In the genomic region with DNA sequence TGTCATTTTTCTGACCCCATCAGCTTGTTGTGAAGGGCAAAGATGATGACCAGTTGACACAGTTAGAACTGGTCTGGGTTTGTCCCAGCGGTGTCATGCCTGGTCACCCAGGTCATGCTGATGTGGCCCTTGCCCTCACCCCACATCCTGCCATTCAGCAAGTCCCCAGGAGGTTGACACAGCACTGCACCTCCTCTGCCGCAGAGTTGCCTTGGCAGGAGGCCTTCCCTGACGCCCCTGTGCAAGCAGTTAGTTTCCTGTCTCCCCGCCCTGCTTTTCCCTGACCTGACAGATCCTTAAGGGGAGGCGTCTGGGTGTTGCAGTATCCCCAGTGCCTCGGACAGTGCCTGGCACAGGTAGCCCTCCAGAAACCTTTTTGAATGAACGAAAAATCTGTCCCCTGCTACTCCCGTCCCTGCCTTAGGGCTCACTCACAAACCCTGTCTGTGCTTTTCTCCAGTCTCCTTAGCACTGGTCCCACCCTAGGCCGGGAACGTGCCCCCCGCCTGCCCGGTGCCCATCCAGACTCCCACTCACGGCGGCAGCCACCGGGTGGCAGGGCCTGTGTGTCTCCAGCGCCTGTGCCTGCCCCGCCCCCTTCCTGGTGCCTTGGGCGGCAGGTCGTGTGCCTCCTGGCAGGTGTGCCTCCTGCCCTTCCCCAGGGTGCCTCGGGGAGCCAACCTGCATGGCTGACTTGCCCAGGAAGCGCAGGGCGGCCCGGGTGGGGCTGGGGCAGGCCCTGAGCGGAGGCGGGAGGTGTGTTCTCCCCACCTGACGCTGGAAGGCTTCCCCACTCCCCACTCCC, we compare ENCODE assay signal across 9 cellular contexts. TPM values are rescaled to one million over a fixed set of nuclear protein-coding genes. Genes with fewer than 3 reads are reported as not detected.
DNase-seq lines count a peak whose midpoint lies in the region; ATAC-seq, FAIRE-seq and TF ChIP-seq lines count a peak whose summit lies in the region.
"Had no signal": no experiment of that assay in that cellular context is flagged by ENCODE, and none has a peak within 500 bp of the region (broad histone marks: within the 10 kb centered on the region; RNA-seq: fewer than 3 reads in every experiment).

No MANE protein-coding gene starts in this region.

- no peak for FAIRE-seq in urothelium cell line (lab: Jason Lieb, UNC)

- H3K36me3 ChIP-seq in mucosa of descending colon (ENCODE audit: low read depth) = no peaks in the 10 kb centered on the region

- intact Hi-C loops in Calu3 (cut with micrococcal nuclease; ENCODE audit: unreplicated experiment) = no loop called here
- intact Hi-C loops in mucosa of descending colon (cut with DNase I, micrococcal nuclease) = no loop called here

- peak overlapping the region; percentile 27 for H3K27ac Mint-ChIP-seq in Calu3 (ENCODE audit: unreplicated experiment)
- H3K27ac Mint-ChIP-seq in activated naive CD8-positive, alpha-beta T cell treated with anti-CD3 and anti-CD28 coated beads, Interleukin-2, amount 50 U/mL, for 24 hours = no peak overlapping the region

- H3K4me1 ChIP-seq in mucosa of descending colon (ENCODE audit: low read depth) = peaks cover 11% of the 10 kb centered on the region

- peak; percentile 56 for ATAC-seq in HG03432 (IDR thresholded peaks at IDR 0.05; ENCODE audit: unreplicated experiment)
- peak; percentile 41 for ATAC-seq in activated naive CD8-positive, alpha-beta T cell treated with anti-CD3 and anti-CD28 coated beads, Interleukin-2, amount 50 U/mL, for 24 hours
- ATAC-seq in mucosa of descending colon = peak; percentile 96
- no peak for ATAC-seq in GM21367 (IDR thresholded peaks at IDR 0.05; ENCODE audit: unreplicated experiment)

- no peaks in the 10 kb centered on the region for H3K9me3 ChIP-seq in mucosa of descending colon

- H3K27me3 Mint-ChIP-seq in Calu3 (ENCODE audit: unreplicated experiment) = no peaks in the 10 kb centered on the region
- peaks cover 8% of the 10 kb centered on the region for H3K27me3 Mint-ChIP-seq in activated naive CD8-positive, alpha-beta T cell treated with anti-CD3 and anti-CD28 coated beads, Interleukin-2, amount 50 U/mL, for 24 hours

- BruUV-seq in Calu3 (replicated peaks; lab: Mats Ljungman, UMichigan) = no TSS peak

- no peaks in the 10 kb centered on the region for H3K9me3 Mint-ChIP-seq in Calu3 (ENCODE audit: low read depth, unreplicated experiment)
- H3K9me3 Mint-ChIP-seq in activated naive CD8-positive, alpha-beta T cell treated with anti-CD3 and anti-CD28 coated beads, Interleukin-2, amount 50 U/mL, for 24 hours = no peaks in the 10 kb centered on the region

- H3K4me1 Mint-ChIP-seq in Calu3 (ENCODE audit: low read depth, unreplicated experiment) = peaks cover 47% of the 10 kb centered on the region
- H3K4me1 Mint-ChIP-seq in activated naive CD8-positive, alpha-beta T cell treated with anti-CD3 and anti-CD28 coated beads, Interleukin-2, amount 50 U/mL, for 24 hours = peaks cover 35% of the 10 kb centered on the region

- DNase-seq in Calu3 (peak; percentile 70), mucosa of descending colon (peak; percentile 82 to 92 (median 90)), urothelium cell line (ENCODE audit: low spot score) (no peak), KG1 (lab: John Stamatoyannopoulos, UW) (no peak)
- no peak for DNase-seq in activated naive CD8-positive, alpha-beta T cell treated with anti-CD3 and anti-CD28 coated beads, Interleukin-2, amount 50 U/mL, for 24 hours
- no peak for DNase-seq in activated CD8-positive, alpha-beta memory T cell treated with anti-CD3 and anti-CD28 coated beads for 24 hours
- DNase-seq: NCI-H524 had no signal

- peak overlapping the region; percentile 71 for H3K4me3 Mint-ChIP-seq in Calu3 (ENCODE audit: low read depth, unreplicated experiment)
- H3K4me3 Mint-ChIP-seq in activated naive CD8-positive, alpha-beta T cell treated with anti-CD3 and anti-CD28 coated beads, Interleukin-2, amount 50 U/mL, for 24 hours = no peak overlapping the region

- TF ChIP-seq CTCF in Calu3 (IDR thresholded peaks at IDR 0.05; ENCODE audit: unreplicated experiment) = no peak
- TF ChIP-seq CTCF in mucosa of descending colon (IDR thresholded peaks at IDR 0.05) = no peak

- H3K4me3 ChIP-seq in mucosa of descending colon = no peak overlapping the region

- no peaks in the 10 kb centered on the region for H3K36me3 Mint-ChIP-seq in Calu3 (ENCODE audit: insufficient read depth, unreplicated experiment)
- H3K36me3 Mint-ChIP-seq in activated naive CD8-positive, alpha-beta T cell treated with anti-CD3 and anti-CD28 coated beads, Interleukin-2, amount 50 U/mL, for 24 hours (ENCODE audit: low read depth) = no peaks in the 10 kb centered on the region

- CTCF ChIA-PET in Calu3 (lab: Charles Lee) = no interaction called here

RNA-seq across cellular contexts. Expression of a gene that starts 13.0 kb away (rescaled TPM):
- total RNA-seq in Calu3 (2022) (17.0 and 17.5 TPM in 2 replicates), mucosa of descending colon (10 to 100 TPM in 1 of 3 donors, 1 to 10 TPM in 2; 2.0 to 10.8 (median 4.5) TPM)

Comparison
In these comparisons a context has a peak if more than half of its experiments do, and no peak if none do; other contexts are left out.
1. DNase-seq: peak in Calu3 (single experiment) and mucosa of descending colon (3 of 3); none in activated naive CD8-positive, alpha-beta T cell treated with anti-CD3 and anti-CD28 coated beads, Interleukin-2, amount 50 U/mL, for 24 hours (single experiment), urothelium cell line (single experiment), activated CD8-positive, alpha-beta memory T cell treated with anti-CD3 and anti-CD28 coated beads for 24 hours (single experiment) and KG1 (single experiment).